11 cellular contexts compared by ENCODE assay signal in the genomic region with DNA sequence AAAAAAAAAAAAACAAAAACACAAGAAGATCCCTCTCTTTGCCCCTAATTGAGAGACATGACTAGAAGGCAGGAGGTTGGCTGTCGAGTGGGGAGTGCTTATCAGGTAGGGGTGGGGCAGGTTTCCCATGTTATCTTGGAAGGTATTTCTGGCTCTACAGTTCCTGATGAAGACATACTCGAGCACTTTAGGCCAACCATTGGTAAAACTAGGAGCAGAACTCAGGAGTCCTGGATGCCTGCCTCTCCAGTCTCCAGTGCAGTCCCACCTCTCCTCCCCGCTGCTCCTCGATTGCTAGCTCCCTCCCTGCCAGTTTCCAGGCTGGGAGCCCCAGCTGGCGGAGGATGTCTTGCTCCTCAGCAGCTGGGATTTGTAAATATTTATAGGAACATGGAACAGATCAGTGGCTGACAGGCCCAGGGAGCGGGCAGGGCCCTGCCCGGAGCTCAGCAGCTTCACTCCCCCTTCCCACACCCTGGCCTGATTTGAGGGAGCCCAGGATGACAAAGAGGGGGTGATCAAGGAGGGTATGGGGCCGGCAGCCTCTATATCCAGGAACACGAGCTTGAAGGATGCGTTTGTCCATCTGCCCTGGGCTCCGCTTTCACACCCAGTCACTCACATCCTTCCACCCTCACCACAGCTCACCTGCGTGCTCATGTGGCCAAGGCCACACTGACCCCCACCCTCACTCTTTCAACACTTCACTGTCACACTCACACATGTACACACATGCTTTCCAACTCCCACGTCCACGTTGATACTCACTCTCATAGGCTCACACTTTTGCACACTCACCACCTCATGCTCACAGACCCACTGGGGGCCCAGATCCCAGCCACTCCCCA. TPM values are rescaled to one million over a fixed set of nuclear protein-coding genes. Genes with fewer than 3 reads are reported as not detected.
DNase-seq lines count a peak whose midpoint lies in the region; ATAC-seq and TF ChIP-seq lines count a peak whose summit lies in the region.
"Had no signal": no experiment of that assay in that cellular context is flagged by ENCODE, and none has a peak within 500 bp of the region (broad histone marks: within the 10 kb centered on the region; RNA-seq: fewer than 3 reads in every experiment).

No MANE protein-coding gene starts in this region.

- DNase-seq in Peyer's patch (peak in 1 of 3 donors; percentile 51), heart left ventricle (peak in 3 of 5 donors; percentile 29 to 62 (median 52)), prostate gland (ENCODE audit: low spot score) (no peak), globus pallidus (ENCODE audit: low spot score) (no peak), NCI-H2196 (lab: John Stamatoyannopoulos, UW; ENCODE audit: unreplicated experiment) (no peak), AG20443 (ENCODE audit: low spot score) (no peak)
- DNase-seq: head of caudate nucleus had no signal

- CTCF ChIA-PET in HEK293 (lab: Yijun Ruan, JAX) = interaction anchor here (1.0 to 5.6 kb wide), 3 partner anchors 20 to 59 kb away, joined by 5 to 26 read pairs (median 5); no protein-coding TSS in a partner anchor

- H3K4me1 ChIP-seq in HEK293 (ENCODE audit: control insufficient read depth, insufficient read depth, low read length) (peaks cover 5% of the 10 kb centered on the region; the same call in 1 of the 2 replicates), Peyer's patch (peaks cover 0 to 45% (median 0%) of the 10 kb centered on the region in 4 donors), heart left ventricle (peaks cover 0 to 60% (median 18%) of the 10 kb centered on the region in 12 donors), prostate gland (replicated peaks) (no peaks in the 10 kb centered on the region)

- WGBS in heart left ventricle, 4 donors = 33 to 37% (median 35%) methylated on average over 13 to 14 of the region's 14 CpGs
- 45% methylated on average over 14 of the region's 14 CpGs for WGBS in prostate gland

- POLR2A ChIA-PET in HEK293 (lab: Yijun Ruan, JAX) = no interaction called here

- TF ChIP-seq CTCF in HEK293 (tag by site-specific recombination; IDR thresholded peaks at IDR 0.05) (no peak), Peyer's patch (IDR thresholded peaks at IDR 0.05) (no peak), heart left ventricle (IDR thresholded peaks at IDR 0.05) (no peak), prostate gland (IDR thresholded peaks at IDR 0.05) (no peak)

- H3K9me3 ChIP-seq in HEK293 (ENCODE audit: control insufficient read depth, insufficient read depth, low read depth, low read length) = no peaks in the 10 kb centered on the region
- H3K9me3 ChIP-seq in Peyer's patch = no peaks in the 10 kb centered on the region
- H3K9me3 ChIP-seq in heart left ventricle = no peaks in the 10 kb centered on the region
- H3K9me3 ChIP-seq in prostate gland = no peaks in the 10 kb centered on the region
- H3K9me3 ChIP-seq: SJSA1 had no signal

- H3K36me3 ChIP-seq in HEK293 (ENCODE audit: control insufficient read depth in 2 of 2, insufficient read depth in 1 of 2, low read length in 2 of 2) (no peaks in the 10 kb centered on the region), Peyer's patch (no peaks in the 10 kb centered on the region), heart left ventricle (no peaks in the 10 kb centered on the region), prostate gland (no peaks in the 10 kb centered on the region)
- H3K36me3 ChIP-seq: SJSA1 had no signal

- H3K4me3 ChIP-seq in HEK293 (ENCODE audit: low read depth, low read length) (no peak overlapping the region), Peyer's patch (no peak overlapping the region), heart left ventricle (no peak overlapping the region), prostate gland (no peak overlapping the region)
- H3K4me3 ChIP-seq: SJSA1 had no signal

- peak; percentile 35 to 58 (median 40) for ATAC-seq in heart left ventricle

- H3K27ac ChIP-seq in HEK293 (ENCODE audit: extremely low read depth, low read depth, low read length) = no peak overlapping the region
- H3K27ac ChIP-seq in Peyer's patch = peak overlapping the region; percentile 17 to 73 (median 50)
- H3K27ac ChIP-seq in heart left ventricle = peak overlapping the region in 11 of 12 donors; percentile 63 to 89 (median 78)
- H3K27ac ChIP-seq in prostate gland = peak overlapping the region; percentile 33 to 56
- H3K27ac ChIP-seq: KMS-11, SJSA1 had no signal

- intact Hi-C loops in heart left ventricle (cut with DNase I) (loop anchor here in 4 of 10 donors (2.0 to 5.0 kb wide), 3 partner anchors 38 to 59 kb away; no protein-coding TSS in a partner anchor), prostate gland (cut with DNase I) (loop anchor here (2.0 kb wide), 1 partner anchor 39 kb away; no protein-coding TSS in a partner anchor)

- TF ChIP-seq POLR2A in Peyer's patch (IDR thresholded peaks at IDR 0.05) (no peak), heart left ventricle (IDR thresholded peaks at IDR 0.05) (no peak), prostate gland (IDR thresholded peaks at IDR 0.05) (no peak)

- H3K27me3 ChIP-seq in Peyer's patch (no peaks in the 10 kb centered on the region), heart left ventricle (peaks cover 0 to 20% (median 0%) of the 10 kb centered on the region in 9 donors), prostate gland (replicated peaks; ENCODE audit: insufficient read depth) (no peaks in the 10 kb centered on the region)
- H3K27me3 ChIP-seq: SJSA1 had no signal

TF ChIP-seq in HEK293, 187 proteins besides CTCF, POLR2A, EP300 and RAD21:
- no peak for TF ChIP-seq ZEB2 (tag by site-specific recombination; IDR thresholded peaks at IDR 0.05)
- TF ChIP-seq ZNF221 (tag by site-specific recombination; IDR thresholded peaks at IDR 0.05; ENCODE audit: borderline replicate concordance) = no peak
- TF ChIP-seq PRDM10 (tag by site-specific recombination; IDR thresholded peaks at IDR 0.05) = peak; percentile 89
- TF ChIP-seq ZBTB1 (tag by site-specific recombination; IDR thresholded peaks at IDR 0.05) = no peak
- no peak for TF ChIP-seq INSM2 (tag by site-specific recombination; IDR thresholded peaks at IDR 0.05)
- no peak for TF ChIP-seq ZSCAN23 (tag by site-specific recombination; IDR thresholded peaks at IDR 0.05)

RNA-seq across cellular contexts. Expression of gene C1QL1, which starts 11.5 kb away (rescaled TPM):
- 1 to 10 TPM in 1 of 4 donors, under 1 TPM in 1, not detected in 2; 0.67 to 3.3 TPM for total RNA-seq in Peyer's patch
- total RNA-seq in heart left ventricle = 1 to 10 TPM in 6 of 9 donors, under 1 TPM in 3; 0.66 to 5.8 (median 1.4) TPM
- polyA plus RNA-seq in heart left ventricle = 1 to 10 TPM; 1.4 to 5.1 TPM
- 1 to 10 TPM in 1 of 2 donors, under 1 TPM in 1; 0.87 to 1.1 TPM for total RNA-seq in prostate gland
- total RNA-seq: mesenteric fat pad had no signal

RNA-seq across cellular contexts. Expression of gene KIF18B, which starts 32.1 kb away (rescaled TPM):
- total RNA-seq in Peyer's patch = 10 to 100 TPM in 1 of 4 donors, 1 to 10 TPM in 3; 3.4 to 40.4 (median 6.8) TPM
- total RNA-seq in heart left ventricle = 1 to 10 TPM in 1 of 9 donors, under 1 TPM in 7, not detected in 1; 0.06 to 5.4 (median 0.44) TPM
- polyA plus RNA-seq in heart left ventricle = under 1 TPM; 0.12 to 0.19 TPM
- 1 to 10 TPM; 1.8 to 2.5 TPM for total RNA-seq in prostate gland
- total RNA-seq: mesenteric fat pad had no signal

Comparison
In these comparisons a context has a peak if more than half of its experiments do, and no peak if none do; other contexts are left out.
1. DNase-seq: peak in heart left ventricle (3 of 5); none in prostate gland (single experiment), globus pallidus (single experiment), NCI-H2196 (single experiment) and AG20443 (single experiment).